In the genomic region with DNA sequence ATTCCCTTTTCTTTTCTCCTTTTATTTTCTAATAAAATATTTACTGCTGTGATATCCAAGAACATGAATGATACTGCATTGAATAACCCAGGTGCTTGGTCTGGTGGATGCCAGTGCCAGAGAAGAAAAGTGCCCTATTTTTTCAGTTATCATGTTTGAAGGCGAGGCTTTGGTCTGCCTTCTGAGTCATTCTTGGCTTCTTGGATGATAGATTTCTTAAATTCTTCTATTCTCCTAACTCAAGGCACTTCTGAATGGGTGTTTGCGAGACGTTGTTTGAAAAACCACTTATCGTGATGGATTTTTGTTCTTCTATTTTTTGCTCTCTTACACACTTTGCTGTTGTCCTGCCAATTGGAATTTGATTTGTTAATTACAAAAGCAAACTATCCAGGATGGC, we compare ENCODE assay signal across 20 cellular contexts.
DNase-seq lines count a peak whose midpoint lies in the region; ATAC-seq, FAIRE-seq and TF ChIP-seq lines count a peak whose summit lies in the region.
"Had no signal": no experiment of that assay in that cellular context is flagged by ENCODE, and none has a peak within 500 bp of the region (broad histone marks: within the 10 kb centered on the region; RNA-seq: fewer than 3 reads in every experiment).

No MANE protein-coding gene starts in this region.

- no peaks in the 10 kb centered on the region for H3K9me3 Mint-ChIP-seq in endodermal cell

- peaks cover 8% of the 10 kb centered on the region for H3K4me1 Mint-ChIP-seq in endodermal cell

- H3K36me3 Mint-ChIP-seq in endodermal cell (ENCODE audit: low read depth): no peaks in the 10 kb centered on the region
- H3K36me3 Mint-ChIP-seq: CD4-positive, CD25-positive, alpha-beta regulatory T cell had no signal

- no peaks in the 10 kb centered on the region for H3K9me3 ChIP-seq in upper lobe of left lung
- no peaks in the 10 kb centered on the region for H3K9me3 ChIP-seq in endodermal cell (ENCODE audit: control insufficient read depth, low read length)
- H3K9me3 ChIP-seq: Caco-2, SK-N-SH had no signal

- ATAC-seq in upper lobe of left lung (ENCODE audit: low FRiP score in 2 of 2): peak in 1 of 2 donors; percentile 24
- no peak for ATAC-seq in GM19395 (IDR thresholded peaks at IDR 0.05; ENCODE audit: unreplicated experiment)

- no peak overlapping the region for H3K4me3 Mint-ChIP-seq in endodermal cell
- H3K4me3 Mint-ChIP-seq: CD4-positive, CD25-positive, alpha-beta regulatory T cell had no signal

- no peak for TF ChIP-seq EP300 in upper lobe of left lung (IDR thresholded peaks at IDR 0.05)

- no peaks in the 10 kb centered on the region for H3K27me3 Mint-ChIP-seq in endodermal cell (ENCODE audit: insufficient read depth)
- H3K27me3 Mint-ChIP-seq: CD4-positive, CD25-positive, alpha-beta regulatory T cell had no signal

- DNase-seq in AG10803 (ENCODE audit: low read depth) (peak; percentile 34), RCC 7860 (ENCODE audit: low spot score) (no peak), iris pigment epithelial cell (ENCODE audit: low read depth) (peak; percentile 44), upper lobe of left lung (no peak), anterior cingulate cortex (lab: John Stamatoyannopoulos, UW) (no peak), endodermal cell (no peak)
- DNase-seq: ACHN; Caco-2; CD4-positive, CD25-positive, alpha-beta regulatory T cell; DMS153; MV-4-11; NCI-H1417 treated with DMSO at 0.1 percent for 48 hours; NCI-H2029; NCI-H2171 treated with DMSO at 0.1 percent for 48 hours; NCI-H510A; SHP77; SK-N-SH had no signal

- 56 to 57% methylated on average over 4 of the region's 4 CpGs for WGBS in upper lobe of left lung, 2 donors
- 93 to 100% methylated on average over 2 to 4 of the region's 4 CpGs for WGBS in endodermal cell (ENCODE audit: insufficient coverage in 1 of 2, insufficient read length in 1 of 2), 2 experiments

- no peak overlapping the region for H3K4me3 ChIP-seq in AG10803 (ENCODE audit: low read length)
- no peak overlapping the region for H3K4me3 ChIP-seq in upper lobe of left lung
- no peak overlapping the region for H3K4me3 ChIP-seq in endodermal cell (ENCODE audit: low read length)

- TF ChIP-seq CTCF in AG10803 (conservative IDR thresholded peaks at IDR 0.05; ENCODE audit: low read length): no peak
- TF ChIP-seq CTCF in upper lobe of left lung (IDR thresholded peaks at IDR 0.05): no peak
- no peak for TF ChIP-seq CTCF in endodermal cell (conservative IDR thresholded peaks at IDR 0.05)

- H3K27ac Mint-ChIP-seq in endodermal cell: no peak overlapping the region
- H3K27ac Mint-ChIP-seq: CD4-positive, CD25-positive, alpha-beta regulatory T cell had no signal

- peak; percentile 44 for FAIRE-seq in RCC 7860 (lab: Jason Lieb, UNC)
- FAIRE-seq: GM12892, H54 had no signal

- H3K27me3 ChIP-seq in upper lobe of left lung (no peaks in the 10 kb centered on the region), endodermal cell (ENCODE audit: control insufficient read depth, insufficient read depth, low read length, poor library complexity, severe bottlenecking) (no peaks in the 10 kb centered on the region)

- peaks cover 49 to 69% (median 55%) of the 10 kb centered on the region in 4 donors for H3K4me1 ChIP-seq in upper lobe of left lung
- H3K4me1 ChIP-seq in endodermal cell (ENCODE audit: control insufficient read depth, insufficient read depth, low read length): no peaks in the 10 kb centered on the region

- no peak for TF ChIP-seq POLR2A in upper lobe of left lung (IDR thresholded peaks at IDR 0.05)

- H3K36me3 ChIP-seq in upper lobe of left lung: no peaks in the 10 kb centered on the region
- H3K36me3 ChIP-seq in endodermal cell (ENCODE audit: control insufficient read depth, insufficient read depth, low read length): no peaks in the 10 kb centered on the region

- H3K27ac ChIP-seq in upper lobe of left lung (peak overlapping the region in 3 of 4 donors; percentile 3 to 30 (median 7)), endodermal cell (ENCODE audit: low read depth, low read length) (no peak overlapping the region)

- H3K9ac ChIP-seq in endodermal cell (ENCODE audit: extremely low read depth, low read length, poor library complexity, severe bottlenecking): no peak overlapping the region
- H3K9ac ChIP-seq: SK-N-SH had no signal

Comparison
In these comparisons a context has a peak if more than half of its experiments do, and no peak if none do; other contexts are left out.
1. DNase-seq: peak in AG10803 (single experiment) and iris pigment epithelial cell (single experiment); none in RCC 7860 (single experiment), upper lobe of left lung (0 of 2), anterior cingulate cortex (0 of 58) and endodermal cell (single experiment).